ENCODE assay signal across 25 cellular contexts in genomic region chr15:74167891-74168331, GRCh38. TPM values are rescaled to one million over a fixed set of nuclear protein-coding genes. Genes with fewer than 3 reads are reported as not detected.
DNase-seq lines count a peak whose midpoint lies in the region; ATAC-seq and TF ChIP-seq lines count a peak whose summit lies in the region.
"Had no signal": no experiment of that assay in that cellular context is flagged by ENCODE, and none has a peak within 500 bp of the region (broad histone marks: within the 10 kb centered on the region; RNA-seq: fewer than 3 reads in every experiment).

No MANE protein-coding gene starts in this region.

- in situ Hi-C loops in Panc1 (cut with HindIII; ENCODE audit: low pct_unique_long_range_greater_than_20kb, low sequenced_read_pairs): no loop called here

- H3K9me3 ChIP-seq in BE2C (peaks cover 3% of the 10 kb centered on the region; the same call in 1 of the 2 replicates), Panc1 (ENCODE audit: control insufficient read depth, insufficient read depth, low read depth, low read length) (no peaks in the 10 kb centered on the region)
- H3K9me3 ChIP-seq: heart left ventricle, SJSA1 had no signal

- ATAC-seq in Panc1 (0 out of 2 replicates have a peak, but pooled peaks have one; percentile 35), GM21515 (IDR thresholded peaks at IDR 0.05; ENCODE audit: unreplicated experiment) (no peak)
- ATAC-seq: activated T-helper 17 cell treated with anti-CD3 and anti-CD28 coated beads, Interleukin-2, amount 50 U/mL, for 72 hours had no signal

- no peak overlapping the region for H3K4me3 ChIP-seq in BE2C (ENCODE audit: low read depth, low read length)
- no peak overlapping the region for H3K4me3 ChIP-seq in Panc1 (ENCODE audit: low read depth in 2 of 2, low read length in 2 of 2)
- H3K4me3 ChIP-seq: coronary artery, heart left ventricle, SJSA1 had no signal

- H3K4me1 ChIP-seq in BE2C (peaks cover 19% of the 10 kb centered on the region), Panc1 (ENCODE audit: control insufficient read depth, insufficient read depth, low read length) (no peaks in the 10 kb centered on the region)
- H3K4me1 ChIP-seq: SJSA1 had no signal

- POLR2A ChIA-PET in Panc1 (lab: Charles Lee): interaction anchor here (0.5 kb wide), 1 partner anchor 153 kb away, joined by 6 read pairs; no protein-coding TSS in a partner anchor

- H3K36me3 ChIP-seq in BE2C (no peaks in the 10 kb centered on the region), Panc1 (ENCODE audit: control insufficient read depth, insufficient read depth, low read length) (no peaks in the 10 kb centered on the region)
- H3K36me3 ChIP-seq: heart left ventricle, SJSA1 had no signal

- intact Hi-C loops in Panc1 (cut with micrococcal nuclease; ENCODE audit: unreplicated experiment): no loop called here

- TF ChIP-seq CTCF in BE2C (IDR thresholded peaks at IDR 0.05; ENCODE audit: low read depth, low read length) (no peak), Panc1 (IDR thresholded peaks at IDR 0.05) (no peak)

- CTCF ChIA-PET in Panc1 (lab: Charles Lee): no interaction called here

- no TSS peak for BruUV-seq in Panc1 (replicated peaks; lab: Mats Ljungman, UMichigan)

- peak; percentile 19 for DNase-seq in DMS53 (lab: John Stamatoyannopoulos, UW)
- no peak for DNase-seq in DMS53 treated with DMSO at 0.1 percent for 48 hours (lab: John Stamatoyannopoulos, UW; ENCODE audit: unreplicated experiment)
- DNase-seq in BE2C: peak; percentile 16
- no peak for DNase-seq in Panc1 (ENCODE audit: low read depth, low spot score)
- DNase-seq in myocyte (ENCODE audit: low read depth): peak; percentile 27
- DNase-seq in COLO829 (ENCODE audit: low spot score): no peak
- no peak for DNase-seq in iPS-NIHi7 (ENCODE audit: extremely low spot score)
- DNase-seq: activated CD4-positive, alpha-beta T cell treated with anti-CD3 and anti-CD28 coated beads, Interleukin-2, amount 50 U/mL, for 4 hours; AML-193; CD4-positive, alpha-beta memory T cell; DMS153; effector memory CD4-positive, alpha-beta T cell; foreskin fibroblast; heart left ventricle; NCI-H1092; NCI-H1930; stimulated activated naive CD4-positive, alpha-beta T cell; T-helper 1 cell had no signal

- no peak overlapping the region for H3K27ac ChIP-seq in Panc1 (ENCODE audit: low read length)
- H3K27ac ChIP-seq: SJSA1 had no signal

- H3K27me3 ChIP-seq in BE2C (no peaks in the 10 kb centered on the region), Panc1 (ENCODE audit: control insufficient read depth, insufficient read depth, low read length) (no peaks in the 10 kb centered on the region)
- H3K27me3 ChIP-seq: heart left ventricle, SJSA1 had no signal

RNA-seq across cellular contexts. Expression of gene ISLR, which starts 5.6 kb away (rescaled TPM):
- polyA plus RNA-seq in BE2C (2012; ENCODE audit: insufficient read depth, insufficient read length, low read depth): 42.0 TPM
- total RNA-seq in Panc1 (2021; ENCODE audit: unreplicated experiment) (0.28 TPM), myocyte (0.31 and 2.2 TPM in 2 replicates)
- 0.10 TPM for polyA plus RNA-seq in Panc1 (2012; ENCODE audit: insufficient read length)
- polyA plus RNA-seq in myocyte (2012): 3.6 TPM
- total RNA-seq: activated T-helper 17 cell treated with anti-CD3 and anti-CD28 coated beads, Interleukin-2, amount 50 U/mL, for 72 hours; CD4-positive, alpha-beta memory T cell; HT-29; SJSA1 had no signal
- polyA plus RNA-seq: CD4-positive, alpha-beta memory T cell had no signal

RNA-seq across cellular contexts. Expression of gene STRA6, which starts 34.7 kb away (rescaled TPM):
- polyA plus RNA-seq in BE2C (2012; ENCODE audit: insufficient read depth, insufficient read length, low read depth): 351 TPM
- total RNA-seq in Panc1 (2021; ENCODE audit: unreplicated experiment) (1.1 TPM), myocyte (not detected in 2 replicates)
- polyA plus RNA-seq in Panc1 (2012; ENCODE audit: insufficient read length): 0.73 TPM
- polyA plus RNA-seq in myocyte (2012): 0.61 TPM
- total RNA-seq: activated T-helper 17 cell treated with anti-CD3 and anti-CD28 coated beads, Interleukin-2, amount 50 U/mL, for 72 hours; CD4-positive, alpha-beta memory T cell had no signal
- polyA plus RNA-seq: CD4-positive, alpha-beta memory T cell had no signal

RNA-seq across cellular contexts. Expression of gene ISLR2, which starts 37.5 kb away (rescaled TPM):
- polyA plus RNA-seq in BE2C (2012; ENCODE audit: insufficient read depth, insufficient read length, low read depth): 4.2 TPM
- total RNA-seq in Panc1 (2021; ENCODE audit: unreplicated experiment) (0.36 TPM), myocyte (not detected in 2 replicates)
- 0.08 TPM for polyA plus RNA-seq in Panc1 (2012; ENCODE audit: insufficient read length)
- polyA plus RNA-seq in myocyte (2012): 4.5 TPM
- total RNA-seq: A172; activated T-helper 17 cell treated with anti-CD3 and anti-CD28 coated beads, Interleukin-2, amount 50 U/mL, for 72 hours; CD4-positive, alpha-beta memory T cell; G401; HT-29; SJSA1 had no signal
- polyA plus RNA-seq: CD4-positive, alpha-beta memory T cell had no signal

Comparison
In these comparisons a context has a peak if more than half of its experiments do, and no peak if none do; other contexts are left out.
1. DNase-seq: peak in DMS53 (single experiment), BE2C (single experiment) and myocyte (single experiment); none in DMS53 treated with DMSO at 0.1 percent for 48 hours (single experiment), Panc1 (single experiment), COLO829 (single experiment) and iPS-NIHi7 (single experiment).